Comparison of ENCODE assay signal across 1 cellular context in genomic region chr1:12594490-12594889, GRCh38.
TF ChIP-seq lines count a peak whose summit lies in the region.

No MANE protein-coding gene starts in this region.

TF ChIP-seq in SK-N-SH, 30 proteins besides CTCF, POLR2A, EP300 and RAD21 (continued from another document):
- TF ChIP-seq USF2 (IDR thresholded peaks at IDR 0.05; ENCODE audit: borderline replicate concordance, low read depth, low read length) (no peak), CHD2 (IDR thresholded peaks at IDR 0.05; ENCODE audit: low read length, partially characterized antibody) (no peak), FOSL2 (IDR thresholded peaks at IDR 0.05; ENCODE audit: borderline replicate concordance, low read depth) (no peak), NRF1 (IDR thresholded peaks at IDR 0.05; ENCODE audit: low read depth, low read length) (no peak), GATA2 (CRISPR knock-in tag; IDR thresholded peaks at IDR 0.05) (no peak), POLR2AphosphoS5 (IDR thresholded peaks at IDR 0.05; ENCODE audit: low read depth, low read length) (no peak), FOXJ3 (CRISPR knock-in tag; IDR thresholded peaks at IDR 0.05) (no peak), TCF12 (IDR thresholded peaks at IDR 0.05) (no peak), RFX5 (IDR thresholded peaks at IDR 0.05; ENCODE audit: low read length) (no peak), YY1 (IDR thresholded peaks at IDR 0.05; ENCODE audit: low read depth) (no peak)
